15 cellular contexts compared by ENCODE assay signal in genomic region chr11:105297463-105297862, GRCh38.
DNase-seq lines count a peak whose midpoint lies in the region; ATAC-seq, FAIRE-seq and TF ChIP-seq lines count a peak whose summit lies in the region.
"Had no signal": no experiment of that assay in that cellular context is flagged by ENCODE, and none has a peak within 500 bp of the region (broad histone marks: within the 10 kb centered on the region; RNA-seq: fewer than 3 reads in every experiment).

No MANE protein-coding gene starts in this region.

- H3K27ac ChIP-seq in kidney (ENCODE audit: low read depth in 2 of 2, low read length in 2 of 2): no peak overlapping the region
- H3K27ac ChIP-seq: coronary artery had no signal

- TF ChIP-seq CTCF in kidney (IDR thresholded peaks at IDR 0.05; ENCODE audit: borderline replicate concordance, extremely low read depth, insufficient read depth): no peak
- no peak for TF ChIP-seq CTCF in Calu3 (IDR thresholded peaks at IDR 0.05; ENCODE audit: unreplicated experiment)

- CTCF ChIA-PET in Calu3 (lab: Charles Lee): no interaction called here

- DNase-seq in AG20443 (ENCODE audit: low spot score) (peak; percentile 27), HPDE6-E6E7 (ENCODE audit: extremely low spot score) (peak; percentile 23), amniotic stem cell (lab: John Stamatoyannopoulos, UW) (peak; percentile 5), kidney (no peak), Calu3 (no peak)
- DNase-seq: activated CD4-positive, alpha-beta T cell treated with anti-CD3 and anti-CD28 coated beads for 4 hours; CD4-positive, alpha-beta T cell; Kasumi-1; right cardiac atrium; substantia nigra had no signal

- ATAC-seq in HG03432 (IDR thresholded peaks at IDR 0.05; ENCODE audit: unreplicated experiment): no peak
- ATAC-seq in GM21786 (IDR thresholded peaks at IDR 0.05; ENCODE audit: unreplicated experiment): no peak
- no peak for ATAC-seq in GM19452 (IDR thresholded peaks at IDR 0.05; ENCODE audit: unreplicated experiment)
- ATAC-seq: right cardiac atrium had no signal

- no peaks in the 10 kb centered on the region for H3K36me3 ChIP-seq in kidney (ENCODE audit: control insufficient read depth in 1 of 2, insufficient read depth in 2 of 2, low read length in 2 of 2)

- no peak overlapping the region for H3K4me3 ChIP-seq in kidney (ENCODE audit: low read length in 2 of 2)
- H3K4me3 ChIP-seq: coronary artery had no signal

- BruUV-seq in Calu3 (replicated peaks; lab: Mats Ljungman, UMichigan): no TSS peak

- H3K9me3 Mint-ChIP-seq in Calu3 (ENCODE audit: low read depth, unreplicated experiment): peaks cover 5% of the 10 kb centered on the region
- H3K9me3 Mint-ChIP-seq: CD4-positive, alpha-beta T cell had no signal

- no peak overlapping the region for H3K27ac Mint-ChIP-seq in Calu3 (ENCODE audit: unreplicated experiment)
- H3K27ac Mint-ChIP-seq: CD4-positive, alpha-beta T cell had no signal

- H3K9ac ChIP-seq in kidney (ENCODE audit: low read length in 2 of 2): no peak overlapping the region

- no peak overlapping the region for H3K4me3 Mint-ChIP-seq in Calu3 (ENCODE audit: low read depth, unreplicated experiment)
- H3K4me3 Mint-ChIP-seq: CD4-positive, alpha-beta T cell had no signal

- H3K4me1 ChIP-seq in kidney (ENCODE audit: control insufficient read depth in 1 of 2, insufficient read depth in 1 of 2, low read depth in 1 of 2, low read length in 2 of 2): no peaks in the 10 kb centered on the region

- FAIRE-seq in kidney (lab: Jason Lieb, UNC): peak; percentile 39
- FAIRE-seq: frontal cortex had no signal

- H3K9me3 ChIP-seq in kidney (ENCODE audit: control insufficient read depth in 1 of 2, low read length in 2 of 2): no peaks in the 10 kb centered on the region

- H3K36me3 Mint-ChIP-seq in Calu3 (ENCODE audit: insufficient read depth, unreplicated experiment): no peaks in the 10 kb centered on the region

- H3K4me1 Mint-ChIP-seq in Calu3 (ENCODE audit: low read depth, unreplicated experiment): no peaks in the 10 kb centered on the region

- intact Hi-C loops in kidney (cut with DNase I): no loop called here
- intact Hi-C loops in Calu3 (cut with micrococcal nuclease; ENCODE audit: unreplicated experiment): no loop called here

- H3K27me3 Mint-ChIP-seq in Calu3 (ENCODE audit: unreplicated experiment): no peaks in the 10 kb centered on the region
- H3K27me3 Mint-ChIP-seq: CD4-positive, alpha-beta T cell had no signal

Comparison
In these comparisons a context has a peak if more than half of its experiments do, and no peak if none do; other contexts are left out.
1. DNase-seq: peak in AG20443 (single experiment), HPDE6-E6E7 (single experiment) and amniotic stem cell (single experiment); none in kidney (single experiment) and Calu3 (single experiment).